ENCODE assay signal across 1 cellular context in the genomic region with DNA sequence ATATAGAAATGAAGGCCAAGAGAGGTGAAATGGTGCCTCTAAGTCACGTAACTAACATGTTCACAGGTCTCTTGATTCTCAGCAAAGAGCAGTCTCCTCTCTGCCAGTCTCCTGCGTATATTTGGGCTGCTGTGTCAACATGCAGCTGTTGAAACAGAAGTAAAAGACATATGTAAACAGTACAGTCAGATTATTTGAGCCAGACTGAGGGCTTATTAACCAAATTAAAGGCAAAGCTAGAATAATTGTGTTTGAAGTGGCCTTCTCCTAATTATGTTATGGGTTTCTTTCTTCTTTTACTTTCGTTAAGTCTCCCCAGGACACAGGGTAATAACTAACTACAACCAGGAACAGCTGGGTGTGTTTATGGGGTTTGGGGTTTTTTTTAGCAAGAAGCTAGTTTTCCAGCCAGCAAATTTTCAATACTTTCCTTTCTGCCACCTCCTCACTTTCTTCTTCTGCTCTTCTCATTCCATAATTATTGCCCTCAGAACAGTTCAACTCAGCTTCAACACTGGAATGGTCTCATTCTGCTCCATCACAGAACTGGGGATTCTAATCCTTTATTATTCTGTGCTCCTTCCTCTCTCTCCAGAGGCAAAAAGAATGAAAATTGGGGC.
TF ChIP-seq lines count a peak whose summit lies in the region.

No MANE protein-coding gene starts in this region.

TF ChIP-seq in HepG2, 621 proteins besides CTCF, POLR2A, EP300 and RAD21 (continued from another document and continues in another):
- TF ChIP-seq, protein P1, sequence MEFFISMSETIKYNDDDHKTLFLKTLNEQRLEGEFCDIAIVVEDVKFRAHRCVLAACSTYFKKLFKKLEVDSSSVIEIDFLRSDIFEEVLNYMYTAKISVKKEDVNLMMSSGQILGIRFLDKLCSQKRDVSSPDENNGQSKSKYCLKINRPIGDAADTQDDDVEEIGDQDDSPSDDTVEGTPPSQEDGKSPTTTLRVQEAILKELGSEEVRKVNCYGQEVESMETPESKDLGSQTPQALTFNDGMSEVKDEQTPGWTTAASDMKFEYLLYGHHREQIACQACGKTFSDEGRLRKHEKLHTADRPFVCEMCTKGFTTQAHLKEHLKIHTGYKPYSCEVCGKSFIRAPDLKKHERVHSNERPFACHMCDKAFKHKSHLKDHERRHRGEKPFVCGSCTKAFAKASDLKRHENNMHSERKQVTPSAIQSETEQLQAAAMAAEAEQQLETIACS (CRISPR knock-in tag; IDR thresholded peaks at IDR 0.05) = no peak
- TF ChIP-seq ZFP37 (CRISPR knock-in tag; IDR thresholded peaks at IDR 0.05; ENCODE audit: borderline replicate concordance) = no peak
- peak; percentile 92 for TF ChIP-seq ARID5B (CRISPR knock-in tag; IDR thresholded peaks at IDR 0.05)
- no peak for TF ChIP-seq PHF20 (CRISPR knock-in tag; IDR thresholded peaks at IDR 0.05)
- 0 out of 2 replicates have a peak, but pooled peaks have one; percentile 16 for TF ChIP-seq NR2F6 (IDR thresholded peaks at IDR 0.05)
- TF ChIP-seq NR2F6 (CRISPR knock-in tag; IDR thresholded peaks at IDR 0.05) = peak; percentile 55
- no peak for TF ChIP-seq ZSCAN25 (CRISPR knock-in tag; IDR thresholded peaks at IDR 0.05)
- TF ChIP-seq RBM22 (optimal IDR thresholded peaks at IDR 0.05; ENCODE audit: low read length) = no peak
- peak; percentile 84 for TF ChIP-seq FOXJ3 (CRISPR knock-in tag; IDR thresholded peaks at IDR 0.05; ENCODE audit: borderline replicate concordance)
- TF ChIP-seq ZNF207 (IDR thresholded peaks at IDR 0.05; ENCODE audit: borderline replicate concordance) = no peak
- no peak for TF ChIP-seq SKIL (CRISPR knock-in tag; IDR thresholded peaks at IDR 0.05; ENCODE audit: borderline replicate concordance)
- TF ChIP-seq ZNF652 (CRISPR knock-in tag; IDR thresholded peaks at IDR 0.05; ENCODE audit: borderline replicate concordance, low read depth) = 0 out of 2 replicates have a peak, but pooled peaks have one; percentile 22
- peak; percentile 76; the same call in 1 of the 2 replicates for TF ChIP-seq ZKSCAN8 (CRISPR knock-in tag; IDR thresholded peaks at IDR 0.05; ENCODE audit: borderline replicate concordance)
- no peak for TF ChIP-seq TRIM22 (IDR thresholded peaks at IDR 0.05)
- TF ChIP-seq, protein P2, sequence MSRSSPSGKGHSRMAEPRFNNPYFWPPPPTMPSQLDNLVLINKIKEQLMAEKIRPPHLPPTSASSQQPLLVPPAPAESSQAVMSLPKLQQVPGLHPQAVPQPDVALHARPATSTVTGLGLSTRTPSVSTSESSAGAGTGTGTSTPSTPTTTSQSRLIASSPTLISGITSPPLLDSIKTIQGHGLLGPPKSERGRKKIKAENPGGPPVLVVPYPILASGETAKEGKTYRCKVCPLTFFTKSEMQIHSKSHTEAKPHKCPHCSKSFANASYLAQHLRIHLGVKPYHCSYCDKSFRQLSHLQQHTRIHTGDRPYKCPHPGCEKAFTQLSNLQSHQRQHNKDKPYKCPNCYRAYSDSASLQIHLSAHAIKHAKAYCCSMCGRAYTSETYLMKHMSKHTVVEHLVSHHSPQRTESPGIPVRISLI (CRISPR knock-in tag; IDR thresholded peaks at IDR 0.05; ENCODE audit: borderline replicate concordance) = 0 out of 2 replicates have a peak, but pooled peaks have one; percentile 10
- TF ChIP-seq NCOR1 (IDR thresholded peaks at IDR 0.05; ENCODE audit: borderline replicate concordance, low read length) = no peak
- no peak for TF ChIP-seq GABPA (IDR thresholded peaks at IDR 0.05; ENCODE audit: low read depth, low read length)
- TF ChIP-seq GABPA (CRISPR knock-in tag; IDR thresholded peaks at IDR 0.05; ENCODE audit: low read depth) = peak; percentile 34; the same call in 1 of the 2 replicates
- TF ChIP-seq SNAPC4 (CRISPR knock-in tag; IDR thresholded peaks at IDR 0.05) = no peak
- TF ChIP-seq DRAP1 (CRISPR knock-in tag; IDR thresholded peaks at IDR 0.05) = peak; percentile 16; the same call in 1 of the 2 replicates
- TF ChIP-seq FOXP1 (IDR thresholded peaks at IDR 0.05) = no peak
- peak; percentile 87 for TF ChIP-seq FOXP1 (CRISPR knock-in tag; IDR thresholded peaks at IDR 0.05)
- TF ChIP-seq ZNF12 (CRISPR knock-in tag; IDR thresholded peaks at IDR 0.05) = 0 out of 2 replicates have a peak, but pooled peaks have one; percentile 23
- TF ChIP-seq ZNF605 (CRISPR knock-in tag; IDR thresholded peaks at IDR 0.05) = no peak
- TF ChIP-seq ZNF253 (CRISPR knock-in tag; IDR thresholded peaks at IDR 0.05; ENCODE audit: borderline replicate concordance) = no peak
- 0 out of 2 replicates have a peak, but pooled peaks have one; percentile 4 for TF ChIP-seq ZSCAN9 (CRISPR knock-in tag; IDR thresholded peaks at IDR 0.05; ENCODE audit: borderline replicate concordance)
- 0 out of 2 replicates have a peak, but pooled peaks have one; percentile 40 for TF ChIP-seq SMARCC2 (IDR thresholded peaks at IDR 0.05)
- TF ChIP-seq GATAD2A (CRISPR knock-in tag; IDR thresholded peaks at IDR 0.05) = peak; percentile 89
- TF ChIP-seq ELF1 (CRISPR knock-in tag; IDR thresholded peaks at IDR 0.05) = no peak
- 0 out of 2 replicates have a peak, but pooled peaks have one; percentile 25 for TF ChIP-seq SIN3A (IDR thresholded peaks at IDR 0.05; ENCODE audit: borderline replicate concordance, low read depth, low read length)
- TF ChIP-seq MAX (IDR thresholded peaks at IDR 0.05) = peak; percentile 37; the same call in 1 of the 2 replicates
- TF ChIP-seq, protein P3, sequence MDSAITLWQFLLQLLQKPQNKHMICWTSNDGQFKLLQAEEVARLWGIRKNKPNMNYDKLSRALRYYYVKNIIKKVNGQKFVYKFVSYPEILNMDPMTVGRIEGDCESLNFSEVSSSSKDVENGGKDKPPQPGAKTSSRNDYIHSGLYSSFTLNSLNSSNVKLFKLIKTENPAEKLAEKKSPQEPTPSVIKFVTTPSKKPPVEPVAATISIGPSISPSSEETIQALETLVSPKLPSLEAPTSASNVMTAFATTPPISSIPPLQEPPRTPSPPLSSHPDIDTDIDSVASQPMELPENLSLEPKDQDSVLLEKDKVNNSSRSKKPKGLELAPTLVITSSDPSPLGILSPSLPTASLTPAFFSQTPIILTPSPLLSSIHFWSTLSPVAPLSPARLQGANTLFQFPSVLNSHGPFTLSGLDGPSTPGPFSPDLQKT (CRISPR knock-in tag; IDR thresholded peaks at IDR 0.05; ENCODE audit: borderline replicate concordance) = no peak
- TF ChIP-seq ZNF703 (CRISPR knock-in tag; IDR thresholded peaks at IDR 0.05; ENCODE audit: borderline replicate concordance) = no peak
- peak; percentile 50 for TF ChIP-seq TEAD3 (CRISPR knock-in tag; optimal IDR thresholded peaks at IDR 0.05; ENCODE audit: borderline replicate concordance)
- no peak for TF ChIP-seq MLLT10 (CRISPR knock-in tag; IDR thresholded peaks at IDR 0.05)
- no peak for TF ChIP-seq PRPF4 (IDR thresholded peaks at IDR 0.05; ENCODE audit: low read depth, low read length, poor library complexity, severe bottlenecking)
- TF ChIP-seq, protein P4, sequence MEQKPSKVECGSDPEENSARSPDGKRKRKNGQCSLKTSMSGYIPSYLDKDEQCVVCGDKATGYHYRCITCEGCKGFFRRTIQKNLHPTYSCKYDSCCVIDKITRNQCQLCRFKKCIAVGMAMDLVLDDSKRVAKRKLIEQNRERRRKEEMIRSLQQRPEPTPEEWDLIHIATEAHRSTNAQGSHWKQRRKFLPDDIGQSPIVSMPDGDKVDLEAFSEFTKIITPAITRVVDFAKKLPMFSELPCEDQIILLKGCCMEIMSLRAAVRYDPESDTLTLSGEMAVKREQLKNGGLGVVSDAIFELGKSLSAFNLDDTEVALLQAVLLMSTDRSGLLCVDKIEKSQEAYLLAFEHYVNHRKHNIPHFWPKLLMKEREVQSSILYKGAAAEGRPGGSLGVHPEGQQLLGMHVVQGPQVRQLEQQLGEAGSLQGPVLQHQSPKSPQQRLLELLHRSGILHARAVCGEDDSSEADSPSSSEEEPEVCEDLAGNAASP (CRISPR knock-in tag; IDR thresholded peaks at IDR 0.05; ENCODE audit: borderline replicate concordance) = peak; percentile 82
